8 cellular contexts compared by ENCODE assay signal in the genomic region with DNA sequence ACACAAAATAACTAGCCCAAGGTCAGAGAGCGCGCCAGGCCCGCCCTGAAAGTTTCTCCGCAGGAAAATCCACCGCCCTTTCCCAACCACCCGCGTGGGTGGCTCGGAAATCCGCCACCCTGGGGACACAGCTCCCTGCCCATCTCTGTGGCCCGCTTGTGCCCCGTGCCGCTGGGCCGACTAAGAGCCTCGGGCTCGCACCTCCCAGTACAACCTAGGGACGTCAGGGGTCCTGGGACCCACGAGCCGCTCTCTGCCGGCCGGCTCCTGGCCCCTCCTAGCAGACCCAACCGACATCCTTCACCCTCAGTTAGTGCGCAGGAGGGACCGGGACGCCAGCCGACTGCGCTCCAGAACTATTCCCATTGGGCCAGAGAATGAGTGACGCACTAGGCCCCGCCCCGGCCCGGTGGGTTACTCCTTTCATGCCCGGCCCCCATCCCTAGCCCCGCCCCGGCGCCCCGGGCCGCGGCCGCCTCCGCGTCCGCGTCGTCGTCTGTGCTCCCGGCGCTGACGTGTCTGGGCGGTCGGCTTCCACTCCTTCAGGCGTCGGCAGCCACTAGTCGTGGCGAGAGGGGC. TPM values are rescaled to one million over a fixed set of nuclear protein-coding genes. Genes with fewer than 3 reads are reported as not detected.
DNase-seq lines count a peak whose midpoint lies in the region; ATAC-seq and TF ChIP-seq lines count a peak whose summit lies in the region.

No MANE protein-coding gene starts in this region.

- peak; percentile 66 for TF ChIP-seq POLR2A in GM19193 (IDR thresholded peaks at IDR 0.05; ENCODE audit: extremely low read depth, insufficient read depth, insufficient read length)

- peak; percentile 95 for ATAC-seq in HG03432 (IDR thresholded peaks at IDR 0.05; ENCODE audit: unreplicated experiment)

- DNase-seq in Ammon's horn (ENCODE audit: low spot score) (peak; percentile 98), NCI-H460 (ENCODE audit: extremely low read depth, low read depth) (peak; percentile 98), cerebellum (ENCODE audit: low spot score) (peak; percentile 97), kidney glomerular epithelial cell (lab: John Stamatoyannopoulos, UW) (peak; percentile 96)
- DNase-seq in activated CD4-positive, alpha-beta T cell treated with anti-CD3 and anti-CD28 coated beads for 1 hour, result peak; percentile 96
- DNase-seq in stimulated activated CD4-positive, alpha-beta T cell treated with anti-CD3 and anti-CD28 coated beads, Interleukin-15, amount 100 ng/mL, for 48 hours (ENCODE audit: low read depth in 2 of 2), result peak; percentile 94 to 98

RNA-seq across cellular contexts. Expression of a gene that starts 0.4 kb away (rescaled TPM):
- total RNA-seq in NCI-H460 (2014; rRNA removed; shearing (Covaris generic)), result 53.8 and 57.1 TPM in 2 replicates
- 48.9 and 65.8 TPM in 2 replicates for polyA plus RNA-seq in NCI-H460 (2014; cell fraction: nucleus; rRNA removed)
- total RNA-seq in cerebellum, result 29.6 TPM

Comparison
In these comparisons a context has a peak if more than half of its experiments do, and no peak if none do; other contexts are left out.
1. Peak in every context shown above with its lines: DNase-seq and ATAC-seq.